ENCODE assay signal across 8 cellular contexts in genomic region chr3:69088033-69088432, GRCh38. TPM values are rescaled to one million over a fixed set of nuclear protein-coding genes. Genes with fewer than 3 reads are reported as not detected.
DNase-seq lines count a peak whose midpoint lies in the region; ATAC-seq, FAIRE-seq and TF ChIP-seq lines count a peak whose summit lies in the region.

No MANE protein-coding gene starts in this region.

- POLR2A ChIA-PET in GM10248 (lab: Yijun Ruan, JAX) = no interaction called here

- TF ChIP-seq CTCF in GM10248 (IDR thresholded peaks at IDR 0.05; ENCODE audit: control extremely low read depth, extremely low read depth, low read depth, missing control alignments) = no peak

- no peak for ATAC-seq in activated CD8-positive, alpha-beta memory T cell treated with anti-CD3 and anti-CD28 coated beads, Interleukin-2, amount 10 ng/mL, durations not matched to agents 7 days and 5 days
- ATAC-seq in HG03135 (IDR thresholded peaks at IDR 0.05; ENCODE audit: unreplicated experiment) = no peak

- H3K9me3 Mint-ChIP-seq in activated CD8-positive, alpha-beta memory T cell treated with anti-CD3 and anti-CD28 coated beads, Interleukin-2, amount 10 ng/mL, durations not matched to agents 7 days and 5 days (ENCODE audit: low read depth) = no peaks in the 10 kb centered on the region
- no peaks in the 10 kb centered on the region for H3K9me3 Mint-ChIP-seq in dendritic cell treated with granulocyte-macrophage colony-stimulating factor and Interleukin-4, amounts not matched to agents 40 ng/mL and 50 ng/mL, for 4 days

- H3K27me3 Mint-ChIP-seq in activated CD8-positive, alpha-beta memory T cell treated with anti-CD3 and anti-CD28 coated beads, Interleukin-2, amount 10 ng/mL, durations not matched to agents 7 days and 5 days = no peaks in the 10 kb centered on the region
- H3K27me3 Mint-ChIP-seq in dendritic cell treated with granulocyte-macrophage colony-stimulating factor and Interleukin-4, amounts not matched to agents 40 ng/mL and 50 ng/mL, for 4 days = no peaks in the 10 kb centered on the region

- H3K36me3 Mint-ChIP-seq in activated CD8-positive, alpha-beta memory T cell treated with anti-CD3 and anti-CD28 coated beads, Interleukin-2, amount 10 ng/mL, durations not matched to agents 7 days and 5 days = peaks cover 59% of the 10 kb centered on the region
- H3K36me3 Mint-ChIP-seq in dendritic cell treated with granulocyte-macrophage colony-stimulating factor and Interleukin-4, amounts not matched to agents 40 ng/mL and 50 ng/mL, for 4 days (ENCODE audit: low read depth) = peaks cover 62% of the 10 kb centered on the region

- peak overlapping the region; percentile 97 for H3K4me3 Mint-ChIP-seq in activated CD8-positive, alpha-beta memory T cell treated with anti-CD3 and anti-CD28 coated beads, Interleukin-2, amount 10 ng/mL, durations not matched to agents 7 days and 5 days
- H3K4me3 Mint-ChIP-seq in dendritic cell treated with granulocyte-macrophage colony-stimulating factor and Interleukin-4, amounts not matched to agents 40 ng/mL and 50 ng/mL, for 4 days = peak overlapping the region; percentile 74

- CTCF ChIA-PET in activated CD8-positive, alpha-beta memory T cell treated with anti-CD3 and anti-CD28 coated beads, Interleukin-2, amount 10 ng/mL, durations not matched to agents 7 days and 5 days (lab: Charles Lee) = interaction anchor here (1.0 to 8.8 kb wide), 3 partner anchors 31 to 40 kb away, joined by 3 to 49 read pairs (median 5); partner anchors contain the start of gene TMF1
- CTCF ChIA-PET in GM10248 (lab: Yijun Ruan, JAX) = no interaction called here

- intact Hi-C loops in dendritic cell treated with granulocyte-macrophage colony-stimulating factor and Interleukin-4, amounts not matched to agents 40 ng/mL and 50 ng/mL, for 4 days (cut with micrococcal nuclease) = loop anchor here (5.0 to 10.0 kb wide), 2 partner anchors 36 to 237 kb away; partner anchors contain the start of gene TMF1

- H3K4me1 Mint-ChIP-seq in activated CD8-positive, alpha-beta memory T cell treated with anti-CD3 and anti-CD28 coated beads, Interleukin-2, amount 10 ng/mL, durations not matched to agents 7 days and 5 days = peaks cover 63% of the 10 kb centered on the region
- peaks cover 54% of the 10 kb centered on the region for H3K4me1 Mint-ChIP-seq in dendritic cell treated with granulocyte-macrophage colony-stimulating factor and Interleukin-4, amounts not matched to agents 40 ng/mL and 50 ng/mL, for 4 days (ENCODE audit: low read depth)

- FAIRE-seq in frontal cortex (lab: Jason Lieb, UNC) = no peak

- DNase-seq in activated CD8-positive, alpha-beta memory T cell treated with anti-CD3 and anti-CD28 coated beads, Interleukin-2, amount 10 ng/mL, durations not matched to agents 7 days and 5 days = no peak
- DNase-seq in activated CD8-positive, alpha-beta memory T cell treated with anti-CD3 and anti-CD28 coated beads, Interleukin-2, amount 50 U/mL, for 4 hours = no peak
- DNase-seq in HT-29 (ENCODE audit: low spot score) = peak; percentile 25
- DNase-seq in pons (ENCODE audit: low spot score) = peak; percentile 61
- no peak for DNase-seq in GM10248 (ENCODE audit: extremely low spot score)
- no peak for DNase-seq in frontal cortex (ENCODE audit: low spot score in 2 of 2)

- peak overlapping the region; percentile 83 for H3K27ac Mint-ChIP-seq in activated CD8-positive, alpha-beta memory T cell treated with anti-CD3 and anti-CD28 coated beads, Interleukin-2, amount 10 ng/mL, durations not matched to agents 7 days and 5 days
- peak overlapping the region; percentile 98 for H3K27ac Mint-ChIP-seq in dendritic cell treated with granulocyte-macrophage colony-stimulating factor and Interleukin-4, amounts not matched to agents 40 ng/mL and 50 ng/mL, for 4 days

RNA-seq across cellular contexts. Expression of gene ARL6IP5, which starts 3.3 kb away (rescaled TPM):
- 100 to 1,000 TPM; 132 to 203 TPM for total RNA-seq in activated CD8-positive, alpha-beta memory T cell treated with anti-CD3 and anti-CD28 coated beads, Interleukin-2, amount 10 ng/mL, durations not matched to agents 7 days and 5 days
- 29.9 and 46.3 TPM in 2 replicates for total RNA-seq in HT-29 (2014; rRNA removed; shearing (Covaris generic))
- 68.5 TPM for total RNA-seq in frontal cortex

RNA-seq across cellular contexts. Expression of gene UBA3, which starts 7.9 kb away (rescaled TPM):
- total RNA-seq in activated CD8-positive, alpha-beta memory T cell treated with anti-CD3 and anti-CD28 coated beads, Interleukin-2, amount 10 ng/mL, durations not matched to agents 7 days and 5 days = 100 to 1,000 TPM; 104 to 133 TPM
- 30.5 and 34.4 TPM in 2 replicates for total RNA-seq in HT-29 (2014; rRNA removed; shearing (Covaris generic))
- total RNA-seq in frontal cortex = 105 TPM

RNA-seq across cellular contexts. Expression of gene LMOD3, which starts 34.4 kb away (rescaled TPM):
- total RNA-seq in activated CD8-positive, alpha-beta memory T cell treated with anti-CD3 and anti-CD28 coated beads, Interleukin-2, amount 10 ng/mL, durations not matched to agents 7 days and 5 days = not detected
- 0.10 and 0.15 TPM in 2 replicates for total RNA-seq in HT-29 (2014; rRNA removed; shearing (Covaris generic))
- total RNA-seq in frontal cortex = 0.41 TPM

RNA-seq across cellular contexts. Expression of gene TMF1, which starts 35.9 kb away (rescaled TPM):
- total RNA-seq in activated CD8-positive, alpha-beta memory T cell treated with anti-CD3 and anti-CD28 coated beads, Interleukin-2, amount 10 ng/mL, durations not matched to agents 7 days and 5 days = 10 to 100 TPM; 47.5 to 49.5 TPM
- 8.5 and 9.9 TPM in 2 replicates for total RNA-seq in HT-29 (2014; rRNA removed; shearing (Covaris generic))
- total RNA-seq in frontal cortex = 36.7 TPM

Comparison
In these comparisons a context has a peak if more than half of its experiments do, and no peak if none do; other contexts are left out.
1. DNase-seq: peak in HT-29 (single experiment) and pons (single experiment); none in activated CD8-positive, alpha-beta memory T cell treated with anti-CD3 and anti-CD28 coated beads, Interleukin-2, amount 10 ng/mL, durations not matched to agents 7 days and 5 days (single experiment), activated CD8-positive, alpha-beta memory T cell treated with anti-CD3 and anti-CD28 coated beads, Interleukin-2, amount 50 U/mL, for 4 hours (single experiment), GM10248 (single experiment) and frontal cortex (0 of 2).